8 cellular contexts compared by ENCODE assay signal in genomic region chr4:141995051-141995450, GRCh38.
"Had no signal": no experiment of that assay in that cellular context is flagged by ENCODE, and none has a peak within 500 bp of the region (broad histone marks: within the 10 kb centered on the region; RNA-seq: fewer than 3 reads in every experiment).

No MANE protein-coding gene starts in this region.

- H3K9me3 ChIP-seq: HAP-1 had no signal

- FAIRE-seq: HTR-8/SVneo, K562 had no signal

- H3K4me1 ChIP-seq: HAP-1 had no signal

- H3K36me3 ChIP-seq: HAP-1 had no signal

- DNase-seq: GM23248, GOT3, H7, HFFc6, IMR-90 had no signal

- H3K27ac ChIP-seq: GM23248 had no signal

- H3K4me3 ChIP-seq: GM23248, HAP-1, K562 had no signal

- H2AFZ ChIP-seq: GM23248 had no signal

- H3K9ac ChIP-seq: GM23248 had no signal
